In the genomic region with DNA sequence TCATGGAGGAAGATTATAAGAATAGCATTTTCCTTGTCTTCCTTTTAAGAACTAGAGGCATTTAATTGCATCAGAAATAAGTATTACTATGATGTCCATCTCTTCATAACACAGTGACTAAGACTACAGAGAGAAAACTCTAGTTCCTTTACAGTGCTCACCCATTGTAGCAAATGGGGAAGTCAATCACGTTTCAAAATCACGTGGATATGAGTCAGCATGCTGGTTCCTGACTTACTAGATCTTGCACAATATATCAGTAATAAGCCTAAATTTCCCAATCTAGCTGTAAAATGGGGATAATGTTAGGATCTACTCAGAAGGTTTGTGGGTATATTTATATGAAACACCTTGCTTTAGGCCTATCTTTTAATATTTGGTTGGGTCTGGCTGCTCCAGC, we compare ENCODE assay signal across 12 cellular contexts.
DNase-seq lines count a peak whose midpoint lies in the region; ATAC-seq and TF ChIP-seq lines count a peak whose summit lies in the region.
"Had no signal": no experiment of that assay in that cellular context is flagged by ENCODE, and none has a peak within 500 bp of the region (broad histone marks: within the 10 kb centered on the region; RNA-seq: fewer than 3 reads in every experiment).

No MANE protein-coding gene starts in this region.

- no peaks in the 10 kb centered on the region for H3K9me2 ChIP-seq in HCT116 (ENCODE audit: insufficient read depth)

- peak overlapping the region in 8 of 11 experiments; percentile 2 to 52 (median 42); a peak in 11 of 22 replicates for H3K4me2 ChIP-seq in BLaER1 treated with 17β-estradiol and CSF1 and Interleukin-3, amounts not matched to agents 10 nM and 100 nM
- H3K4me2 ChIP-seq in HCT116 (ENCODE audit: low read length) (no peak overlapping the region), OCI-LY3 (ENCODE audit: low read length) (peak overlapping the region; percentile 25)

- no TSS peak for BruUV-seq in HCT116 (replicated peaks; lab: Mats Ljungman, UMichigan)

- peaks cover 5 to 54% (median 17%) of the 10 kb centered on the region in 11 experiments; a peak in 19 of 22 replicates for H3K9me3 ChIP-seq in BLaER1 treated with 17β-estradiol and CSF1 and Interleukin-3, amounts not matched to agents 10 nM and 100 nM (replicated peaks in 1 of 11)
- no peaks in the 10 kb centered on the region for H3K9me3 ChIP-seq in HCT116 (ENCODE audit: control insufficient read depth in 1 of 2, insufficient read depth in 1 of 2, low read depth in 1 of 2, low read length in 2 of 2)
- no peaks in the 10 kb centered on the region for H3K9me3 ChIP-seq in OCI-LY3 (ENCODE audit: insufficient read depth, low read length)
- H3K9me3 ChIP-seq: gastroesophageal sphincter had no signal

- TF ChIP-seq CTCF in HCT116 (IDR thresholded peaks at IDR 0.05 in 2 of 3, conservative IDR thresholded peaks at IDR 0.05 in 1 of 3; ENCODE audit: borderline replicate concordance in 1 of 3, insufficient read depth in 1 of 3, low read depth in 2 of 3, low read length in 2 of 3) (no peak), OCI-LY3 (IDR thresholded peaks at IDR 0.05; ENCODE audit: low read depth, low read length) (no peak)
- no peak for TF ChIP-seq CTCF in activated CD8-positive, alpha-beta T cell treated with anti-CD3 and anti-CD28 coated beads for 36 hours (IDR thresholded peaks at IDR 0.05)

- H3K4me3 ChIP-seq in BLaER1 treated with 17β-estradiol and CSF1 and Interleukin-3, amounts not matched to agents 10 nM and 100 nM = no peak overlapping the region
- H3K4me3 ChIP-seq in HCT116 (replicated peaks in 1 of 2; ENCODE audit: low read depth in 1 of 2, low read length in 2 of 2) (no peak overlapping the region), OCI-LY3 (ENCODE audit: low read length) (no peak overlapping the region)
- H3K4me3 ChIP-seq: gastroesophageal sphincter had no signal

- H3K27ac ChIP-seq in BLaER1 treated with 17β-estradiol and CSF1 and Interleukin-3, amounts not matched to agents 10 nM and 100 nM = peak overlapping the region in 10 of 11 experiments; percentile 24 to 77 (median 65); a peak in 17 of 22 replicates
- no peak overlapping the region for H3K27ac ChIP-seq in HCT116 (ENCODE audit: low read depth, low read length)
- H3K27ac ChIP-seq in OCI-LY3 (ENCODE audit: low read length) = peak overlapping the region; percentile 35
- H3K27ac ChIP-seq: gastroesophageal sphincter, WERI-Rb-1 had no signal

- intact Hi-C loops in HCT116 (cut with micrococcal nuclease) = no loop called here
- intact Hi-C loops in activated CD8-positive, alpha-beta T cell treated with anti-CD3 and anti-CD28 coated beads for 36 hours (cut with micrococcal nuclease) = no loop called here

- CTCF ChIA-PET in HCT116 (lab: Charles Lee) = no interaction called here
- CTCF ChIA-PET in activated CD8-positive, alpha-beta T cell treated with anti-CD3 and anti-CD28 coated beads for 36 hours (lab: Charles Lee) = no interaction called here

- RAD21 ChIA-PET in HCT116 (lab: Charles Lee; ENCODE audit: low non-redundant PET in 1 of 2, low total read pairs in 2 of 2, uncharacterized antibody in 2 of 2, unreplicated experiment in 2 of 2) = no interaction called here

- no peaks in the 10 kb centered on the region for H3K36me3 Mint-ChIP-seq in activated CD8-positive, alpha-beta T cell treated with anti-CD3 and anti-CD28 coated beads for 36 hours (ENCODE audit: low read depth)

- no peaks in the 10 kb centered on the region for H3K36me3 ChIP-seq in BLaER1 treated with 17β-estradiol and CSF1 and Interleukin-3, amounts not matched to agents 10 nM and 100 nM
- H3K36me3 ChIP-seq in HCT116 (ENCODE audit: control insufficient read depth in 1 of 2, insufficient read depth in 2 of 2, low read length in 2 of 2) (no peaks in the 10 kb centered on the region), OCI-LY3 (replicated peaks; ENCODE audit: low read depth, low read length) (peaks cover 7% of the 10 kb centered on the region)
- H3K36me3 ChIP-seq: gastroesophageal sphincter, WERI-Rb-1 had no signal

- H4K20me1 ChIP-seq in BLaER1 treated with 17β-estradiol and CSF1 and Interleukin-3, amounts not matched to agents 10 nM and 100 nM = no peaks in the 10 kb centered on the region
- H4K20me1 ChIP-seq in HCT116 (ENCODE audit: insufficient read depth) (no peaks in the 10 kb centered on the region), OCI-LY3 (ENCODE audit: insufficient read depth, low read length) (no peaks in the 10 kb centered on the region)

- peak overlapping the region in 2 of 11 experiments; percentile 11 to 45; a peak in 2 of 22 replicates for H3K9ac ChIP-seq in BLaER1 treated with 17β-estradiol and CSF1 and Interleukin-3, amounts not matched to agents 10 nM and 100 nM
- H3K9ac ChIP-seq in HCT116 (ENCODE audit: low read length) (no peak overlapping the region), OCI-LY3 (ENCODE audit: low read length) (no peak overlapping the region)

- H3K4me1 ChIP-seq in BLaER1 treated with 17β-estradiol and CSF1 and Interleukin-3, amounts not matched to agents 10 nM and 100 nM = peaks cover 0 to 26% (median 6%) of the 10 kb centered on the region in 10 experiments; a peak in 13 of 20 replicates
- H3K4me1 ChIP-seq in HCT116 (ENCODE audit: control insufficient read depth in 1 of 2, insufficient read depth in 2 of 2, low read length in 2 of 2) (no peaks in the 10 kb centered on the region), OCI-LY3 (ENCODE audit: low read length) (peaks cover 12% of the 10 kb centered on the region)
- H3K4me1 ChIP-seq: gastroesophageal sphincter had no signal

- no peaks in the 10 kb centered on the region for H3K9me3 Mint-ChIP-seq in activated CD8-positive, alpha-beta T cell treated with anti-CD3 and anti-CD28 coated beads for 36 hours
- H3K9me3 Mint-ChIP-seq: CD4-positive, alpha-beta T cell had no signal

- no peaks in the 10 kb centered on the region for H3K27me3 Mint-ChIP-seq in activated CD8-positive, alpha-beta T cell treated with anti-CD3 and anti-CD28 coated beads for 36 hours
- H3K27me3 Mint-ChIP-seq: CD4-positive, alpha-beta T cell had no signal

- H2AFZ ChIP-seq in HCT116 (ENCODE audit: low read depth, low read length, poor library complexity, severe bottlenecking) (no peak overlapping the region), OCI-LY3 (ENCODE audit: low read depth, low read length) (peak overlapping the region; percentile 69)

- no peaks in the 10 kb centered on the region for H3K79me2 ChIP-seq in HCT116 (ENCODE audit: insufficient read depth, low read length)
- no peaks in the 10 kb centered on the region for H3K79me2 ChIP-seq in OCI-LY3 (ENCODE audit: low read length)

- no peak for TF ChIP-seq POLR2A in HCT116 (IDR thresholded peaks at IDR 0.05; ENCODE audit: borderline replicate concordance, extremely low read depth, insufficient read depth, insufficient read length)

- no peak overlapping the region for H3K27ac Mint-ChIP-seq in activated CD8-positive, alpha-beta T cell treated with anti-CD3 and anti-CD28 coated beads for 36 hours
- H3K27ac Mint-ChIP-seq: CD4-positive, alpha-beta T cell had no signal

- POLR2A ChIA-PET in HCT116 (lab: Charles Lee) = no interaction called here
- POLR2A ChIA-PET in activated CD8-positive, alpha-beta T cell treated with anti-CD3 and anti-CD28 coated beads for 36 hours (lab: Charles Lee) = no interaction called here

- DNase-seq in HCT116 (ENCODE audit: low read depth, low spot score) (no peak), fibroblast of peridontal ligament (ENCODE audit: extremely low read depth) (peak; percentile 45)
- DNase-seq in activated CD8-positive, alpha-beta T cell treated with anti-CD3 and anti-CD28 coated beads for 36 hours = no peak
- DNase-seq in activated CD4-positive, alpha-beta T cell treated with anti-CD3 and anti-CD28 coated beads, Interleukin-2, amount 50 U/mL, for 4 hours = no peak
- DNase-seq: CD4-positive, alpha-beta T cell; NCI-H446; WERI-Rb-1 had no signal

- TF ChIP-seq RAD21 in HCT116 (IDR thresholded peaks at IDR 0.05; ENCODE audit: low read depth) = no peak

- H3K4me1 Mint-ChIP-seq in activated CD8-positive, alpha-beta T cell treated with anti-CD3 and anti-CD28 coated beads for 36 hours (ENCODE audit: low read depth) = peaks cover 8% of the 10 kb centered on the region

- H3K4me3 Mint-ChIP-seq in activated CD8-positive, alpha-beta T cell treated with anti-CD3 and anti-CD28 coated beads for 36 hours = no peak overlapping the region
- H3K4me3 Mint-ChIP-seq: CD4-positive, alpha-beta T cell had no signal

- no peaks in the 10 kb centered on the region for H3K27me3 ChIP-seq in BLaER1 treated with 17β-estradiol and CSF1 and Interleukin-3, amounts not matched to agents 10 nM and 100 nM
- H3K27me3 ChIP-seq in HCT116 (ENCODE audit: insufficient read depth, low read length) (no peaks in the 10 kb centered on the region), OCI-LY3 (ENCODE audit: low read depth, low read length) (no peaks in the 10 kb centered on the region)
- H3K27me3 ChIP-seq: gastroesophageal sphincter had no signal

- ATAC-seq in HCT116 (no peak), HG02870 (IDR thresholded peaks at IDR 0.05; ENCODE audit: unreplicated experiment) (no peak), HG02571 (IDR thresholded peaks at IDR 0.05; ENCODE audit: unreplicated experiment) (no peak)
- no peak for ATAC-seq in activated CD8-positive, alpha-beta T cell treated with anti-CD3 and anti-CD28 coated beads for 36 hours
- ATAC-seq: gastroesophageal sphincter had no signal

TF ChIP-seq in HCT116, 20 proteins besides CTCF, POLR2A, EP300 and RAD21 (continues in another document):
- TF ChIP-seq FOSL1 (IDR thresholded peaks at IDR 0.05; ENCODE audit: low read depth) (peak; percentile 21; the same call in 1 of the 2 replicates), ZNF274 (IDR thresholded peaks at IDR 0.05; ENCODE audit: low read depth, low read length) (no peak), ZFX (IDR thresholded peaks at IDR 0.05) (no peak), CEBPB (IDR thresholded peaks at IDR 0.05; ENCODE audit: low read depth) (peak; percentile 80), SRF (IDR thresholded peaks at IDR 0.05; ENCODE audit: low read depth) (no peak), ELF1 (IDR thresholded peaks at IDR 0.05; ENCODE audit: borderline replicate concordance, low read depth) (no peak), YY1 (IDR thresholded peaks at IDR 0.05; ENCODE audit: extremely low read depth, insufficient replicate concordance, low read depth, low read length) (no peak), EZH2phosphoT487 (IDR thresholded peaks at IDR 0.05; ENCODE audit: borderline replicate concordance) (no peak), TCF7L2 (IDR thresholded peaks at IDR 0.05; ENCODE audit: borderline replicate concordance, extremely low read depth, insufficient read depth, insufficient read length) (no peak), SIN3A (IDR thresholded peaks at IDR 0.05; ENCODE audit: low read depth) (no peak)
- TF ChIP-seq, protein P1, sequence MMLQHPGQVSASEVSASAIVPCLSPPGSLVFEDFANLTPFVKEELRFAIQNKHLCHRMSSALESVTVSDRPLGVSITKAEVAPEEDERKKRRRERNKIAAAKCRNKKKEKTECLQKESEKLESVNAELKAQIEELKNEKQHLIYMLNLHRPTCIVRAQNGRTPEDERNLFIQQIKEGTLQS (IDR thresholded peaks at IDR 0.05) = no peak
- TF ChIP-seq, protein P2, sequence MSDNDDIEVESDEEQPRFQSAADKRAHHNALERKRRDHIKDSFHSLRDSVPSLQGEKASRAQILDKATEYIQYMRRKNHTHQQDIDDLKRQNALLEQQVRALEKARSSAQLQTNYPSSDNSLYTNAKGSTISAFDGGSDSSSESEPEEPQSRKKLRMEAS (IDR thresholded peaks at IDR 0.05) = no peak
